Comparison of ENCODE assay signal across 8 cellular contexts in genomic region chr3:99638244-99638948, GRCh38. TPM values are rescaled to one million over a fixed set of nuclear protein-coding genes. Genes with fewer than 3 reads are reported as not detected.
DNase-seq lines count a peak whose midpoint lies in the region; ATAC-seq and TF ChIP-seq lines count a peak whose summit lies in the region.

Gene COL8A1 (plus strand): TSS chr3:99638594. CDS start chr3:99790683, 152,089 bp downstream.

- DNase-seq in T-helper 1 cell (no peak), adrenal gland (peak; percentile 24 to 68 (median 39)), skeletal muscle cell (ENCODE audit: low read depth) (peak; percentile 75), GM13977 (ENCODE audit: low spot score) (no peak), NCI-H2227 treated with DMSO at 0.1 percent for 48 hours (lab: John Stamatoyannopoulos, UW) (no peak)

- H3K4me3 Mint-ChIP-seq in T-helper 1 cell treated with Interleukin-12 subunit alpha and Interleukin-12 subunit beta and Interleukin-4 antibody, amounts not matched to agents 30 μg/mL and 1 μg/mL, for 36 hours = peak within 1 kb of the TSS; percentile 62

- peak within 1 kb of the TSS in 1 of 4 donors; percentile 57 for H3K4me3 ChIP-seq in adrenal gland
- H3K4me3 ChIP-seq in iPS-11a (ENCODE audit: low read depth, low read length) = peak within 1 kb of the TSS; percentile 60
- peak within 1 kb of the TSS; percentile 62 for H3K4me3 ChIP-seq in skeletal muscle cell (ENCODE audit: low read depth, low read length)

- H3K27ac Mint-ChIP-seq in T-helper 1 cell treated with Interleukin-12 subunit alpha and Interleukin-12 subunit beta and Interleukin-4 antibody, amounts not matched to agents 30 μg/mL and 1 μg/mL, for 36 hours = no peak within 1 kb of the TSS

- no peak for ATAC-seq in HG03039 (IDR thresholded peaks at IDR 0.05; ENCODE audit: unreplicated experiment)

- no peaks in the 10 kb centered on the region for H3K9me3 ChIP-seq in adrenal gland (replicated peaks in 1 of 3)

- H3K9me3 Mint-ChIP-seq in T-helper 1 cell treated with Interleukin-12 subunit alpha and Interleukin-12 subunit beta and Interleukin-4 antibody, amounts not matched to agents 30 μg/mL and 1 μg/mL, for 36 hours = no peaks in the 10 kb centered on the region

- no peak for TF ChIP-seq CTCF in adrenal gland (IDR thresholded peaks at IDR 0.05)
- TF ChIP-seq CTCF in GM13977 (IDR thresholded peaks at IDR 0.05; ENCODE audit: extremely low read depth, insufficient read depth, missing control alignments) = no peak

- peaks cover 74% of the 10 kb centered on the region for H3K27me3 Mint-ChIP-seq in T-helper 1 cell treated with Interleukin-12 subunit alpha and Interleukin-12 subunit beta and Interleukin-4 antibody, amounts not matched to agents 30 μg/mL and 1 μg/mL, for 36 hours (ENCODE audit: low read depth)

- H3K36me3 Mint-ChIP-seq in T-helper 1 cell treated with Interleukin-12 subunit alpha and Interleukin-12 subunit beta and Interleukin-4 antibody, amounts not matched to agents 30 μg/mL and 1 μg/mL, for 36 hours (ENCODE audit: low read depth) = no peaks in the 10 kb centered on the region

- peaks cover 8% of the 10 kb centered on the region for H3K4me1 Mint-ChIP-seq in T-helper 1 cell treated with Interleukin-12 subunit alpha and Interleukin-12 subunit beta and Interleukin-4 antibody, amounts not matched to agents 30 μg/mL and 1 μg/mL, for 36 hours (ENCODE audit: low read depth)

- no peaks in the 10 kb centered on the region for H3K36me3 ChIP-seq in adrenal gland (replicated peaks in 1 of 2)

- H3K27me3 ChIP-seq in adrenal gland = peaks cover 30% of the 10 kb centered on the region

- TF ChIP-seq POLR2A in adrenal gland (IDR thresholded peaks at IDR 0.05) = no peak

- H3K4me1 ChIP-seq in adrenal gland (replicated peaks in 1 of 2) = peaks cover 0 to 17% of the 10 kb centered on the region in 2 donors

- intact Hi-C loops in adrenal gland (cut with DNase I) = no loop called here

- 3 to 5% (median 4%) methylated on average over 19 to 24 of the region's 24 CpGs for WGBS in adrenal gland, 4 donors

- H3K27ac ChIP-seq in adrenal gland = peak within 1 kb of the TSS in 2 of 5 donors; percentile 62 to 78

- in situ Hi-C loops in GM13977 (cut with MboI; ENCODE audit: low pct_unique_long_range_greater_than_20kb, low sequenced_read_pairs, unreplicated experiment) = no loop called here

RNA-seq across cellular contexts. Expression of gene COL8A1, which starts in this region (rescaled TPM):
- 10 to 100 TPM; 10.7 to 59.2 (median 18.8) TPM for total RNA-seq in adrenal gland
- 10 to 100 TPM in 1 of 3 donors, 1 to 10 TPM in 2; 5.9 to 30.1 (median 7.7) TPM for polyA plus RNA-seq in adrenal gland

Comparison
In these comparisons a context has a peak if more than half of its experiments do, and no peak if none do; other contexts are left out.
1. DNase-seq: peak in adrenal gland (7 of 7) and skeletal muscle cell (single experiment); none in T-helper 1 cell (0 of 5), GM13977 (single experiment) and NCI-H2227 treated with DMSO at 0.1 percent for 48 hours (single experiment).